1 cellular context compared by ENCODE assay signal in genomic region chr2:44940053-44940494, GRCh38.
TF ChIP-seq lines count a peak whose summit lies in the region.

No MANE protein-coding gene starts in this region.

TF ChIP-seq in GM12878, 131 proteins besides CTCF, POLR2A, EP300 and RAD21:
- TF ChIP-seq EZH2 (IDR thresholded peaks at IDR 0.05; ENCODE audit: borderline replicate concordance, control insufficient read depth, low read depth, low read length) (peak; percentile 87; the same call in 1 of the 2 replicates), NFXL1 (IDR thresholded peaks at IDR 0.05; ENCODE audit: borderline replicate concordance) (no peak), ZSCAN29 (IDR thresholded peaks at IDR 0.05) (no peak)
- TF ChIP-seq, protein P1, sequence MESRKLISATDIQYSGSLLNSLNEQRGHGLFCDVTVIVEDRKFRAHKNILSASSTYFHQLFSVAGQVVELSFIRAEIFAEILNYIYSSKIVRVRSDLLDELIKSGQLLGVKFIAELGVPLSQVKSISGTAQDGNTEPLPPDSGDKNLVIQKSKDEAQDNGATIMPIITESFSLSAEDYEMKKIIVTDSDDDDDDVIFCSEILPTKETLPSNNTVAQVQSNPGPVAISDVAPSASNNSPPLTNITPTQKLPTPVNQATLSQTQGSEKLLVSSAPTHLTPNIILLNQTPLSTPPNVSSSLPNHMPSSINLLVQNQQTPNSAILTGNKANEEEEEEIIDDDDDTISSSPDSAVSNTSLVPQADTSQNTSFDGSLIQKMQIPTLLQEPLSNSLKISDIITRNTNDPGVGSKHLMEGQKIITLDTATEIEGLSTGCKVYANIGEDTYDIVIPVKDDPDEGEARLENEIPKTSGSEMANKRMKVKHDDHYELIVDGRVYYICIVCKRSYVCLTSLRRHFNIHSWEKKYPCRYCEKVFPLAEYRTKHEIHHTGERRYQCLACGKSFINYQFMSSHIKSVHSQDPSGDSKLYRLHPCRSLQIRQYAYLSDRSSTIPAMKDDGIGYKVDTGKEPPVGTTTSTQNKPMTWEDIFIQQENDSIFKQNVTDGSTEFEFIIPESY (IDR thresholded peaks at IDR 0.05) = no peak
TF ChIP-seq in GM12878: peak in this region for 1.
